Comparison of ENCODE assay signal across 8 cellular contexts in genomic region chr20:50625986-50626677, GRCh38.
DNase-seq lines count a peak whose midpoint lies in the region; ATAC-seq and TF ChIP-seq lines count a peak whose summit lies in the region.

No MANE protein-coding gene starts in this region.

- H3K9me3 Mint-ChIP-seq in stimulated activated effector memory CD8-positive, alpha-beta T cell treated with anti-CD3 and anti-CD28 coated beads, Interleukin-12 subunit alpha, Interleukin-12 subunit beta, amount 100 ng/mL, for 72 hours: no peaks in the 10 kb centered on the region

- H3K4me1 Mint-ChIP-seq in stimulated activated effector memory CD8-positive, alpha-beta T cell treated with anti-CD3 and anti-CD28 coated beads, Interleukin-12 subunit alpha, Interleukin-12 subunit beta, amount 100 ng/mL, for 72 hours: no peaks in the 10 kb centered on the region

- no peak overlapping the region for H3K27ac Mint-ChIP-seq in stimulated activated effector memory CD8-positive, alpha-beta T cell treated with anti-CD3 and anti-CD28 coated beads, Interleukin-12 subunit alpha, Interleukin-12 subunit beta, amount 100 ng/mL, for 72 hours

- peak; percentile 46 for TF ChIP-seq CTCF in GM12865 (IDR thresholded peaks at IDR 0.05; ENCODE audit: insufficient read depth, low read depth, low read length, missing control alignments)

- peak; percentile 33 for ATAC-seq in stimulated activated effector memory CD8-positive, alpha-beta T cell treated with anti-CD3 and anti-CD28 coated beads, Interleukin-12 subunit alpha, Interleukin-12 subunit beta, amount 100 ng/mL, for 72 hours
- ATAC-seq in HG03039 (IDR thresholded peaks at IDR 0.05; ENCODE audit: unreplicated experiment): no peak

- no peak overlapping the region for H3K4me3 ChIP-seq in GM12865 (ENCODE audit: low read depth, low read length)

- DNase-seq in GM12865 (ENCODE audit: low read depth) (peak; percentile 27), NCI-H1436 treated with DMSO at 0.1 percent for 48 hours (lab: John Stamatoyannopoulos, UW) (peak; percentile 36), hepatic stellate cell (ENCODE audit: low spot score) (peak; percentile 77), cerebellum (ENCODE audit: low spot score) (no peak), LoVo (ENCODE audit: low spot score) (no peak)
- peak; percentile 54 to 60 for DNase-seq in activated T-cell treated with anti-CD3 and anti-CD28 coated beads, Interleukin-2, amount 50 U/mL, for 48 hours
- DNase-seq in stimulated activated effector memory CD8-positive, alpha-beta T cell treated with anti-CD3 and anti-CD28 coated beads, Interleukin-12 subunit alpha, Interleukin-12 subunit beta, amount 100 ng/mL, for 72 hours (ENCODE audit: low spot score in 2 of 2): peak; percentile 11 to 56

- no peaks in the 10 kb centered on the region for H3K36me3 Mint-ChIP-seq in stimulated activated effector memory CD8-positive, alpha-beta T cell treated with anti-CD3 and anti-CD28 coated beads, Interleukin-12 subunit alpha, Interleukin-12 subunit beta, amount 100 ng/mL, for 72 hours

- no peak overlapping the region for H3K4me3 Mint-ChIP-seq in stimulated activated effector memory CD8-positive, alpha-beta T cell treated with anti-CD3 and anti-CD28 coated beads, Interleukin-12 subunit alpha, Interleukin-12 subunit beta, amount 100 ng/mL, for 72 hours

Comparison
In these comparisons a context has a peak if more than half of its experiments do, and no peak if none do; other contexts are left out.
1. DNase-seq: peak in GM12865 (single experiment), NCI-H1436 treated with DMSO at 0.1 percent for 48 hours (single experiment), activated T-cell treated with anti-CD3 and anti-CD28 coated beads, Interleukin-2, amount 50 U/mL, for 48 hours (2 of 2), hepatic stellate cell (single experiment) and stimulated activated effector memory CD8-positive, alpha-beta T cell treated with anti-CD3 and anti-CD28 coated beads, Interleukin-12 subunit alpha, Interleukin-12 subunit beta, amount 100 ng/mL, for 72 hours (2 of 2); none in cerebellum (single experiment) and LoVo (single experiment).